In genomic region chr5:69416699-69417098, GRCh38 we compare ENCODE assay signal across 1 cellular context.
TF ChIP-seq lines count a peak whose summit lies in the region.

No MANE protein-coding gene starts in this region.

TF ChIP-seq in GM12891, 5 proteins besides CTCF, POLR2A, EP300 and RAD21 (continued from another document):
- TF ChIP-seq POLR2AphosphoS5 (IDR thresholded peaks at IDR 0.05; ENCODE audit: low read depth, low read length) (no peak), SPI1 (IDR thresholded peaks at IDR 0.05; ENCODE audit: low read depth, low read length) (no peak), TAF1 (IDR thresholded peaks at IDR 0.05; ENCODE audit: low read depth, low read length) (no peak), POU2F2 (IDR thresholded peaks at IDR 0.05; ENCODE audit: low read depth, low read length) (no peak)
TF ChIP-seq in GM12891: peak in this region for 0.
